ENCODE assay signal across 23 cellular contexts in the genomic region with DNA sequence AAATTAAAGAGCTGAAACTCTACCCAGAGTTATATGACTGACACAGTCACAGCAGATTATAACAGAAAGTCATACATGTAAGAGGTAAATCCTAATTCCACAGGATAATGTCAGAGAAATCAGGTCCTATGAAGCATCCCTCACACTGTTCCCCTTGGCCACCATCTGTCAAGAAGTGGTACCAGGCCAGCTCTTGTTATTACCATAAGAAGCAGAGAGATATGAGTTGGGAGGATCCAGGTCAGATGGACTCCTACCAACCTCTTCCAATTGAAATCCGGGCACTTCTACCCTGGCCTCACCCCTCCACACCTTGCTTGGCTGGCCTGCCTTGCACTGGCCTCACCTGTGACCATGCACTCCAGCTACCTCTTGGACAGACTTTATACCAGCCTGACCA.
"Had no signal": no experiment of that assay in that cellular context is flagged by ENCODE, and none has a peak within 500 bp of the region (broad histone marks: within the 10 kb centered on the region; RNA-seq: fewer than 3 reads in every experiment).

No MANE protein-coding gene starts in this region.

- H3K4me2 ChIP-seq: hepatocyte had no signal

- H3K9ac ChIP-seq: parathyroid adenoma had no signal

- H3K27me3 ChIP-seq: colonic mucosa, esophagus muscularis mucosa, foreskin keratinocyte, gastroesophageal sphincter, heart left ventricle, hepatocyte, sigmoid colon, tibial nerve, upper lobe of left lung had no signal

- H3K27ac ChIP-seq: colonic mucosa, esophagus muscularis mucosa, foreskin keratinocyte, gastroesophageal sphincter, heart left ventricle, hepatocyte, neutrophil, parathyroid adenoma, sigmoid colon, thoracic aorta, tibial nerve, upper lobe of left lung, uterus had no signal

- H3K9me3 ChIP-seq: colonic mucosa, gastroesophageal sphincter, mucosa of descending colon, neutrophil, thoracic aorta, upper lobe of left lung had no signal

- H2AFZ ChIP-seq: hepatocyte, parathyroid adenoma had no signal

- H3K4me3 ChIP-seq: colonic mucosa, esophagus muscularis mucosa, gastroesophageal sphincter, heart left ventricle, hepatocyte, mucosa of descending colon, sigmoid colon, thoracic aorta, tibial nerve, upper lobe of left lung, uterus had no signal

- H3K4me1 ChIP-seq: colonic mucosa, foreskin keratinocyte, parathyroid adenoma, tibial nerve, upper lobe of left lung had no signal

- DNase-seq: colonic mucosa; dermis blood vessel endothelial cell; effector memory CD4-positive, alpha-beta T cell; foreskin keratinocyte; kidney; mesenchymal stem cell; mucosa of descending colon; naive B cell; stimulated activated CD4-positive, alpha-beta T cell treated with anti-CD3 and anti-CD28 coated beads, Interleukin-2, amount 100 ng/mL, for 24 hours; stimulated activated CD4-positive, alpha-beta T cell treated with anti-CD3 and anti-CD28 coated beads, Interleukin-4, amount 100 ng/mL, for 24 hours; stimulated activated naive B cell treated with anti-CD40 and anti-IgM and Interleukin-4, amounts not matched to agents 10 μg/mL and 1 μg/mL and 100 μg/mL, for 72 hours; upper lobe of left lung had no signal

- H3K36me3 ChIP-seq: colonic mucosa, esophagus muscularis mucosa, gastroesophageal sphincter, heart left ventricle, neutrophil, sigmoid colon, thoracic aorta, tibial nerve, upper lobe of left lung, uterus had no signal

- ATAC-seq: foreskin keratinocyte; gastroesophageal sphincter; left lobe of liver; mucosa of descending colon; stimulated activated naive B cell treated with anti-CD40 and anti-IgM and Interleukin-4, amounts not matched to agents 10 μg/mL and 1 μg/mL and 100 μg/mL, for 72 hours had no signal
